In the genomic region with DNA sequence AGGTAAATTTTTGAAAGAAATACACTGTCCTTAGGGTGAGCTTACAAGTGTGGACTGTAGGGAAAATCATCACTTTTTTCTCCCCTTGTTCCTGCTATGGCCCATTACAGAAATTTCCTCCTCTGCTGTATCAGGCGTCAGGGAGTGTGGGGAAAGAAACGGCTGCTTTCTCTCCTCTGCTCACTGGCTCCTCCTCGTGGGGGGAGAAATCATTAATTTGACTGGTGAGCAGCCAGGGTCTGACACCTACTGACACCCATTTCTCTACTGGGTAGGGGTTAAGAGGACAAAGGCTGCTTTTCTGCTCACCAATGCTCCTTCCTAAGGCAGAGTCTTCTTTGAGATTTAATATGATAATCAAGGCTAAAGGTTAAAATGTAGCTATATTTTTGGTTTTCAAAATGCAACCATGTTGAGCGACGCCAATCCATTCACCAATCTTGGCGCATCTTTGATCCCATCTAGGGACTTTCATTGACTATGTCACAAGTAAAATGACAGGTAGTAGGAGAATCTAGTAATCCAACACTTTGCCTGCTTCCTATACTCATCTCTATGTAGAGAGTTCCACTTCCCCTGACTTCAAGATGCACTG, we compare ENCODE assay signal across 8 cellular contexts. TPM values are rescaled to one million over a fixed set of nuclear protein-coding genes. Genes with fewer than 3 reads are reported as not detected.
DNase-seq lines count a peak whose midpoint lies in the region; ATAC-seq and TF ChIP-seq lines count a peak whose summit lies in the region.

No MANE protein-coding gene starts in this region.

- 53% methylated on average over 6 of the region's 6 CpGs for WGBS in heart right ventricle, 2 donors

- TF ChIP-seq CTCF in HFF-Myc (IDR thresholded peaks at IDR 0.05; ENCODE audit: low read depth, low read length, missing control alignments) (peak; percentile 56), Panc1 (IDR thresholded peaks at IDR 0.05) (peak; percentile 83), heart right ventricle (IDR thresholded peaks at IDR 0.05) (peak; percentile 42 to 71 (median 60)), gastrocnemius medialis (IDR thresholded peaks at IDR 0.05 in 4 of 5, conservative IDR thresholded peaks at IDR 0.05 in 1 of 5) (peak; percentile 44 to 68 (median 64))

- H3K4me3 ChIP-seq in HFF-Myc (replicated peaks; ENCODE audit: low read depth, low read length) (no peak overlapping the region), Panc1 (ENCODE audit: low read depth in 2 of 2, low read length in 2 of 2) (no peak overlapping the region), heart right ventricle (no peak overlapping the region), gastrocnemius medialis (no peak overlapping the region)

- H3K4me1 ChIP-seq in Panc1 (ENCODE audit: control insufficient read depth, insufficient read depth, low read length) (no peaks in the 10 kb centered on the region), heart right ventricle (peaks cover 0 to 24% (median 4%) of the 10 kb centered on the region in 9 donors), gastrocnemius medialis (peaks cover 37 to 40% of the 10 kb centered on the region in 2 donors)

- H3K27ac ChIP-seq in Panc1 (ENCODE audit: low read length): no peak overlapping the region
- H3K27ac ChIP-seq in heart right ventricle: no peak overlapping the region
- H3K27ac ChIP-seq in gastrocnemius medialis: peak overlapping the region; percentile 4 to 92 (median 50)

- CTCF ChIA-PET in Panc1 (lab: Charles Lee): interaction anchor here (1.2 kb wide), 1 partner anchor 34 kb away, joined by 3 read pairs; no protein-coding TSS in a partner anchor

- intact Hi-C loops in Panc1 (cut with micrococcal nuclease; ENCODE audit: unreplicated experiment): loop anchor here (10.0 kb wide), 1 partner anchor 76 kb away; a partner anchor contains a TSS
- intact Hi-C loops in heart right ventricle (cut with DNase I): loop anchor here in 1 of 10 donors (10.0 kb wide), 1 partner anchor 116 kb away; no protein-coding TSS in a partner anchor
- intact Hi-C loops in gastrocnemius medialis (cut with DNase I; ENCODE audit: low total_unique reads): loop anchor here (1.0 kb wide), 1 partner anchor 34 kb away; no protein-coding TSS in a partner anchor

- no peaks in the 10 kb centered on the region; the same call in 1 of the 2 replicates for H3K36me3 ChIP-seq in Panc1 (ENCODE audit: control insufficient read depth, insufficient read depth, low read length)
- H3K36me3 ChIP-seq in heart right ventricle: peaks cover 0 to 83% (median 40%) of the 10 kb centered on the region in 9 donors
- H3K36me3 ChIP-seq in gastrocnemius medialis: peaks cover 0 to 19% of the 10 kb centered on the region in 2 donors

- H3K9me3 ChIP-seq in Panc1 (ENCODE audit: control insufficient read depth, insufficient read depth, low read depth, low read length) (no peaks in the 10 kb centered on the region), heart right ventricle (no peaks in the 10 kb centered on the region), gastrocnemius medialis (no peaks in the 10 kb centered on the region)

- in situ Hi-C loops in Panc1 (cut with HindIII; ENCODE audit: low pct_unique_long_range_greater_than_20kb, low sequenced_read_pairs): no loop called here
- in situ Hi-C loops in gastrocnemius medialis (cut with MboI; ENCODE audit: low sequenced_read_pairs in 4 of 4): no loop called here

- TF ChIP-seq POLR2A in gastrocnemius medialis (IDR thresholded peaks at IDR 0.05): no peak

- POLR2A ChIA-PET in Panc1 (lab: Charles Lee): interaction anchor here (0.6 kb wide), 1 partner anchor 500 kb away, joined by 4 read pairs; no protein-coding TSS in a partner anchor

- no peaks in the 10 kb centered on the region for H3K27me3 ChIP-seq in Panc1 (ENCODE audit: control insufficient read depth, insufficient read depth, low read length)
- H3K27me3 ChIP-seq in heart right ventricle: no peaks in the 10 kb centered on the region
- H3K27me3 ChIP-seq in gastrocnemius medialis: no peaks in the 10 kb centered on the region

- no TSS peak for BruUV-seq in Panc1 (replicated peaks; lab: Mats Ljungman, UMichigan)

- peak; percentile 84 for ATAC-seq in Panc1
- peak in 5 of 8 donors; percentile 34 to 67 (median 53) for ATAC-seq in heart right ventricle
- peak; percentile 27 to 51 for ATAC-seq in gastrocnemius medialis
- ATAC-seq in HG03432 (IDR thresholded peaks at IDR 0.05; ENCODE audit: unreplicated experiment): no peak
- ATAC-seq in GM21528 (IDR thresholded peaks at IDR 0.05; ENCODE audit: low FRiP score, unreplicated experiment): no peak

- DNase-seq in EH (ENCODE audit: low read depth) (peak; percentile 35), HFF-Myc (ENCODE audit: extremely low read depth, low read depth) (no peak), Panc1 (ENCODE audit: low read depth, low spot score) (no peak), heart right ventricle (peak in 1 of 2 donors; percentile 57), gastrocnemius medialis (peak in 1 of 2 donors; percentile 54)
- DNase-seq in activated gamma-delta T cell treated with anti-CD3 and anti-CD28 coated beads, Interleukin-2, amount 50 U/mL, for 16 hours (ENCODE audit: low read depth): peak; percentile 51

RNA-seq across cellular contexts. Expression of a gene that starts 25.1 kb away (rescaled TPM):
- 24.8 TPM for total RNA-seq in Panc1 (2021; ENCODE audit: unreplicated experiment)
- polyA plus RNA-seq in Panc1 (2012; ENCODE audit: insufficient read length): 16.4 TPM
- 10 to 100 TPM; 41.0 to 79.2 (median 57.8) TPM for total RNA-seq in heart right ventricle
- 10 to 100 TPM; 12.0 to 13.5 TPM for polyA plus RNA-seq in heart right ventricle
- 100 to 1,000 TPM in 3 of 4 donors, 10 to 100 TPM in 1; 73.1 to 134 (median 113) TPM for total RNA-seq in gastrocnemius medialis

Comparison
In these comparisons a context has a peak if more than half of its experiments do, and no peak if none do; other contexts are left out.
1. DNase-seq: peak in EH (single experiment) and activated gamma-delta T cell treated with anti-CD3 and anti-CD28 coated beads, Interleukin-2, amount 50 U/mL, for 16 hours (single experiment); none in HFF-Myc (single experiment) and Panc1 (single experiment).
2. ATAC-seq: peak in Panc1 (single experiment), heart right ventricle (5 of 8) and gastrocnemius medialis (2 of 2); none in HG03432 (single experiment) and GM21528 (single experiment).
3. H3K27ac ChIP-seq: peak in gastrocnemius medialis (4 of 4); none in Panc1 (single experiment) and heart right ventricle (0 of 10).
4. Peak in every context shown above with its lines, with median percentiles within 50 percentile points of each other: CTCF ChIP-seq.